8 cellular contexts compared by ENCODE assay signal in genomic region chr6:133952815-133953633, GRCh38.
DNase-seq lines count a peak whose midpoint lies in the region; ATAC-seq lines count a peak whose summit lies in the region.

Gene TBPL1 (plus strand): TSS chr6:133953224. CDS start chr6:133980126, 26,902 bp downstream.

- ATAC-seq in HG03025 (IDR thresholded peaks at IDR 0.05; ENCODE audit: low FRiP score, unreplicated experiment), result peak; percentile 92

- DNase-seq in SIG-M5 treated with dmso at 0.1 percent for 504 hours (lab: John Stamatoyannopoulos, UW; ENCODE audit: unreplicated experiment), result peak; percentile 92
- DNase-seq in SIG-M5 (lab: John Stamatoyannopoulos, UW), result no peak
- DNase-seq in NCI-H2029 treated with DMSO at 0.1 percent for 48 hours (lab: John Stamatoyannopoulos, UW), result peak; percentile 57
- DNase-seq in T1000 (lab: John Stamatoyannopoulos, UW), result peak; percentile 92
- peak; percentile 98 for DNase-seq in astrocyte of the hippocampus (ENCODE audit: low read depth, low spot score)
- DNase-seq in hippocampal formation (lab: John Stamatoyannopoulos, UW), result peak; percentile 95 to 96
- DNase-seq in retina, result peak; percentile 98
